15 cellular contexts compared by ENCODE assay signal in genomic region chr9:3676766-3677165, GRCh38.
"Had no signal": no experiment of that assay in that cellular context is flagged by ENCODE, and none has a peak within 500 bp of the region (broad histone marks: within the 10 kb centered on the region; RNA-seq: fewer than 3 reads in every experiment).

No MANE protein-coding gene starts in this region.

- H3K36me3 ChIP-seq: heart left ventricle, neutrophil, right atrium auricular region, sigmoid colon had no signal

- H3K27me3 ChIP-seq: heart left ventricle, neutrophil, right atrium auricular region, sigmoid colon had no signal

- DNase-seq: effector memory CD4-positive, alpha-beta T cell; heart left ventricle; hippocampal formation; left colon; left ventricle myocardium superior; naive thymus-derived CD8-positive, alpha-beta T cell; sigmoid colon; stimulated activated CD4-positive, alpha-beta T cell treated with anti-CD3 and anti-CD28 coated beads, Interleukin-2, amount 100 ng/mL, for 24 hours; stimulated activated CD4-positive, alpha-beta T cell treated with anti-CD3 and anti-CD28 coated beads, Interleukin-4, amount 100 ng/mL, for 4 hours; stimulated activated naive B cell treated with anti-CD40 and anti-IgM and Interleukin-4, amounts not matched to agents 10 μg/mL and 1 μg/mL and 100 μg/mL, for 72 hours; stimulated activated naive CD8-positive, alpha-beta T cell treated with anti-CD3 and anti-CD28 coated beads, Interleukin-15, amount 100 ng/mL, for 72 hours; substantia nigra had no signal

- H3K27ac ChIP-seq: heart left ventricle, neutrophil, right atrium auricular region, sigmoid colon, skin epidermis had no signal

- H3K9me3 ChIP-seq: heart left ventricle, neutrophil, right atrium auricular region, sigmoid colon had no signal

- H3K4me1 ChIP-seq: heart left ventricle, right atrium auricular region, sigmoid colon had no signal

- H3K4me3 ChIP-seq: heart left ventricle, right atrium auricular region, sigmoid colon, skin epidermis had no signal
